Comparison of ENCODE assay signal across 8 cellular contexts in the genomic region with DNA sequence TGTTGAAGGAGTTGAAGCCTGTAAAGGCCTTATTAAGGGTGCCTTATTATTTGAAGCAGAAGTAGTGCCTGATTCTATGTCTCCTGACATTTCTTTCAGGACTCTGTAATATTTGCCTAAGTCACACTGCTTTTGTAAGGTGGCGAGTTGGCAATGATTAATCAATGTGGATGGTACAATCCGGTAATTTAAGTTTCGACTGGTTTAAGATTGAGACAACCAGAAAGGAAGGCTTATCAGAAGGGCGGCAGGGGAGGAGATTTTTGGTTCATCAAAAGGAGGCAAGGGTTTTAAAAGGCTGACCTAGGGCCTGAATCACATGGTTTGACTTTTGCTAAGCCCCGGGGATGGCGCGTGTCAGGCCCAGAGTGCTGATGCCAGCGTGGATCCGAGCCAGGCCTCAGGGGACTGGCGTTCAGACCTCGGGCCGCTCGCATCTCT. TPM values are rescaled to one million over a fixed set of nuclear protein-coding genes. Genes with fewer than 3 reads are reported as not detected.
DNase-seq lines count a peak whose midpoint lies in the region; TF ChIP-seq lines count a peak whose summit lies in the region.

No MANE protein-coding gene starts in this region.

- H3K79me2 ChIP-seq in Karpas-422 (ENCODE audit: low read length) (peaks cover 41% of the 10 kb centered on the region), neural cell (replicated peaks; ENCODE audit: insufficient read depth, low read length) (peaks cover 33% of the 10 kb centered on the region)

- H3K9me2 ChIP-seq in Karpas-422 (replicated peaks; ENCODE audit: insufficient read depth, low read length) (no peaks in the 10 kb centered on the region), neural cell (ENCODE audit: insufficient read depth, low read length) (no peaks in the 10 kb centered on the region)

- H2AFZ ChIP-seq in Karpas-422 (ENCODE audit: low read length): peak overlapping the region; percentile 57
- H2AFZ ChIP-seq in neural cell (ENCODE audit: low read depth, low read length): peak overlapping the region; percentile 98

- H3K27me3 ChIP-seq in BE2C: no peaks in the 10 kb centered on the region
- no peaks in the 10 kb centered on the region for H3K27me3 ChIP-seq in Karpas-422 (ENCODE audit: low read length)
- no peaks in the 10 kb centered on the region for H3K27me3 ChIP-seq in duodenal mucosa (ENCODE audit: control insufficient read depth in 1 of 2, insufficient read depth in 2 of 2, low read length in 2 of 2)
- H3K27me3 ChIP-seq in neural cell (ENCODE audit: insufficient read depth, low read depth, low read length): no peaks in the 10 kb centered on the region

- TF ChIP-seq EP300 in neural cell (conservative IDR thresholded peaks at IDR 0.05; ENCODE audit: poor library complexity, severe bottlenecking): no peak

- H4K20me1 ChIP-seq in Karpas-422 (ENCODE audit: insufficient read depth, low read depth, low read length) (0 out of 2 replicates have a peak, but pooled peaks cover 7% of the 10 kb centered on the region), neural cell (ENCODE audit: insufficient read depth) (no peaks in the 10 kb centered on the region)

- H3F3A ChIP-seq in neural cell (ENCODE audit: insufficient read depth, low read length, poor library complexity, severe bottlenecking): no peaks in the 10 kb centered on the region

- H3K27ac ChIP-seq in Karpas-422 (ENCODE audit: low read length) (peak overlapping the region; percentile 69), duodenal mucosa (ENCODE audit: low read depth, low read length) (peak overlapping the region; percentile 96), neural cell (ENCODE audit: low read length) (peak overlapping the region; percentile 83)

- H3K9me3 ChIP-seq in BE2C: no peaks in the 10 kb centered on the region
- H3K9me3 ChIP-seq in Karpas-422 (ENCODE audit: low read length): no peaks in the 10 kb centered on the region
- no peaks in the 10 kb centered on the region for H3K9me3 ChIP-seq in duodenal mucosa (ENCODE audit: control insufficient read depth in 1 of 2, low read length in 2 of 2)
- no peaks in the 10 kb centered on the region for H3K9me3 ChIP-seq in neural cell (ENCODE audit: low read length)

- H3K4me2 ChIP-seq in Karpas-422 (ENCODE audit: low read depth, low read length, poor library complexity, severe bottlenecking) (peak overlapping the region; percentile 81), neural cell (ENCODE audit: low read length) (peak overlapping the region; percentile 43)

- DNase-seq in BE2C: no peak
- peak; percentile 57 for DNase-seq in Karpas-422
- DNase-seq in DMS79 (lab: John Stamatoyannopoulos, UW): no peak
- DNase-seq in NCI-H446 treated with DMSO at 0.1 percent for 48 hours (lab: John Stamatoyannopoulos, UW): no peak
- DNase-seq in DMS53 (lab: John Stamatoyannopoulos, UW): no peak
- DNase-seq in KBM-7: no peak

- TF ChIP-seq CTCF in BE2C (IDR thresholded peaks at IDR 0.05; ENCODE audit: low read depth, low read length): no peak
- TF ChIP-seq CTCF in neural cell (IDR thresholded peaks at IDR 0.05; ENCODE audit: poor library complexity, severe bottlenecking): no peak

- H3K36me3 ChIP-seq in BE2C (no peaks in the 10 kb centered on the region), Karpas-422 (ENCODE audit: insufficient read depth, low read length) (peaks cover 10% of the 10 kb centered on the region), duodenal mucosa (ENCODE audit: control insufficient read depth in 1 of 2, insufficient read depth in 2 of 2, low read length in 2 of 2) (no peaks in the 10 kb centered on the region), neural cell (ENCODE audit: insufficient read depth, low read length) (no peaks in the 10 kb centered on the region)

- in situ Hi-C loops in KBM-7 (cut with MboI; ENCODE audit: low pct_unique_long_range_greater_than_20kb, low sequenced_read_pairs): no loop called here

- H3K9ac ChIP-seq in Karpas-422 (ENCODE audit: low read length): peak overlapping the region; percentile 82
- H3K9ac ChIP-seq in duodenal mucosa (ENCODE audit: low read depth in 1 of 2, low read length in 2 of 2): peak overlapping the region; percentile 90 to 98
- peak overlapping the region; percentile 82 for H3K9ac ChIP-seq in neural cell (ENCODE audit: low read length)

- H3K4me3 ChIP-seq in BE2C (ENCODE audit: low read depth, low read length) (peak overlapping the region; percentile 97), Karpas-422 (ENCODE audit: low read length) (peak overlapping the region; percentile 73), duodenal mucosa (ENCODE audit: low read depth in 1 of 2, low read length in 2 of 2) (peak overlapping the region; percentile 92 to 94), neural cell (ENCODE audit: low read length) (peak overlapping the region; percentile 87)

- no peak for TF ChIP-seq RAD21 in neural cell (conservative IDR thresholded peaks at IDR 0.05)

- H3K4me1 ChIP-seq in BE2C (peaks cover 6% of the 10 kb centered on the region), Karpas-422 (ENCODE audit: low read length) (peaks cover 56% of the 10 kb centered on the region), duodenal mucosa (ENCODE audit: control insufficient read depth in 1 of 2, insufficient read depth in 2 of 2, low read length in 2 of 2) (peaks cover 27 to 31% of the 10 kb centered on the region in 2 donors)

TF ChIP-seq in neural cell, 6 proteins besides CTCF, POLR2A, EP300 and RAD21:
- no peak for TF ChIP-seq SMC3 (conservative IDR thresholded peaks at IDR 0.05; ENCODE audit: poor library complexity)
- TF ChIP-seq POLR2AphosphoS5 (IDR thresholded peaks at IDR 0.05): no peak
- TF ChIP-seq TAF1 (IDR thresholded peaks at IDR 0.05; ENCODE audit: low read depth): no peak
- TF ChIP-seq EZH2 (IDR thresholded peaks at IDR 0.05; ENCODE audit: borderline replicate concordance, insufficient read depth, low read length, poor library complexity, severe bottlenecking): no peak
- TF ChIP-seq, protein P1, sequence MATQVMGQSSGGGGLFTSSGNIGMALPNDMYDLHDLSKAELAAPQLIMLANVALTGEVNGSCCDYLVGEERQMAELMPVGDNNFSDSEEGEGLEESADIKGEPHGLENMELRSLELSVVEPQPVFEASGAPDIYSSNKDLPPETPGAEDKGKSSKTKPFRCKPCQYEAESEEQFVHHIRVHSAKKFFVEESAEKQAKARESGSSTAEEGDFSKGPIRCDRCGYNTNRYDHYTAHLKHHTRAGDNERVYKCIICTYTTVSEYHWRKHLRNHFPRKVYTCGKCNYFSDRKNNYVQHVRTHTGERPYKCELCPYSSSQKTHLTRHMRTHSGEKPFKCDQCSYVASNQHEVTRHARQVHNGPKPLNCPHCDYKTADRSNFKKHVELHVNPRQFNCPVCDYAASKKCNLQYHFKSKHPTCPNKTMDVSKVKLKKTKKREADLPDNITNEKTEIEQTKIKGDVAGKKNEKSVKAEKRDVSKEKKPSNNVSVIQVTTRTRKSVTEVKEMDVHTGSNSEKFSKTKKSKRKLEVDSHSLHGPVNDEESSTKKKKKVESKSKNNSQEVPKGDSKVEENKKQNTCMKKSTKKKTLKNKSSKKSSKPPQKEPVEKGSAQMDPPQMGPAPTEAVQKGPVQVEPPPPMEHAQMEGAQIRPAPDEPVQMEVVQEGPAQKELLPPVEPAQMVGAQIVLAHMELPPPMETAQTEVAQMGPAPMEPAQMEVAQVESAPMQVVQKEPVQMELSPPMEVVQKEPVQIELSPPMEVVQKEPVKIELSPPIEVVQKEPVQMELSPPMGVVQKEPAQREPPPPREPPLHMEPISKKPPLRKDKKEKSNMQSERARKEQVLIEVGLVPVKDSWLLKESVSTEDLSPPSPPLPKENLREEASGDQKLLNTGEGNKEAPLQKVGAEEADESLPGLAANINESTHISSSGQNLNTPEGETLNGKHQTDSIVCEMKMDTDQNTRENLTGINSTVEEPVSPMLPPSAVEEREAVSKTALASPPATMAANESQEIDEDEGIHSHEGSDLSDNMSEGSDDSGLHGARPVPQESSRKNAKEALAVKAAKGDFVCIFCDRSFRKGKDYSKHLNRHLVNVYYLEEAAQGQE (IDR thresholded peaks at IDR 0.05; ENCODE audit: borderline replicate concordance): no peak
- TF ChIP-seq MXI1 (conservative IDR thresholded peaks at IDR 0.05; ENCODE audit: poor library complexity, severe bottlenecking): no peak

RNA-seq across cellular contexts. Expression of a gene that starts 0.8 kb away (rescaled TPM):
- polyA plus RNA-seq in BE2C (2012; ENCODE audit: insufficient read depth, insufficient read length, low read depth): 43.8 TPM
- 58.4 and 161 TPM in 2 replicates for total RNA-seq in Karpas-422 (2014; rRNA removed; shearing (Covaris generic); ENCODE audit: low replicate concordance)
- polyA plus RNA-seq in neural cell: 52.3 and 61.5 TPM in 2 replicates
- 109 and 115 TPM in 2 replicates for polyA minus RNA-seq in neural cell

RNA-seq across cellular contexts. Expression of a gene that starts 19.8 kb away (rescaled TPM):
- polyA plus RNA-seq in BE2C (2012; ENCODE audit: insufficient read depth, insufficient read length, low read depth): not detected
- not detected in 2 replicates for total RNA-seq in Karpas-422 (2014; rRNA removed; shearing (Covaris generic); ENCODE audit: low replicate concordance)
- polyA plus RNA-seq in neural cell: not detected in 2 replicates
- polyA minus RNA-seq in neural cell: not detected in 2 replicates

RNA-seq across cellular contexts. Expression of a gene that starts 59.9 kb away (rescaled TPM):
- polyA plus RNA-seq in BE2C (2012; ENCODE audit: insufficient read depth, insufficient read length, low read depth): 38.0 TPM
- 18.8 and 33.8 TPM in 2 replicates for total RNA-seq in Karpas-422 (2014; rRNA removed; shearing (Covaris generic); ENCODE audit: low replicate concordance)
- 95.2 and 126 TPM in 2 replicates for polyA plus RNA-seq in neural cell
- polyA minus RNA-seq in neural cell: 71.1 and 74.1 TPM in 2 replicates
